8 cellular contexts compared by ENCODE assay signal in the genomic region with DNA sequence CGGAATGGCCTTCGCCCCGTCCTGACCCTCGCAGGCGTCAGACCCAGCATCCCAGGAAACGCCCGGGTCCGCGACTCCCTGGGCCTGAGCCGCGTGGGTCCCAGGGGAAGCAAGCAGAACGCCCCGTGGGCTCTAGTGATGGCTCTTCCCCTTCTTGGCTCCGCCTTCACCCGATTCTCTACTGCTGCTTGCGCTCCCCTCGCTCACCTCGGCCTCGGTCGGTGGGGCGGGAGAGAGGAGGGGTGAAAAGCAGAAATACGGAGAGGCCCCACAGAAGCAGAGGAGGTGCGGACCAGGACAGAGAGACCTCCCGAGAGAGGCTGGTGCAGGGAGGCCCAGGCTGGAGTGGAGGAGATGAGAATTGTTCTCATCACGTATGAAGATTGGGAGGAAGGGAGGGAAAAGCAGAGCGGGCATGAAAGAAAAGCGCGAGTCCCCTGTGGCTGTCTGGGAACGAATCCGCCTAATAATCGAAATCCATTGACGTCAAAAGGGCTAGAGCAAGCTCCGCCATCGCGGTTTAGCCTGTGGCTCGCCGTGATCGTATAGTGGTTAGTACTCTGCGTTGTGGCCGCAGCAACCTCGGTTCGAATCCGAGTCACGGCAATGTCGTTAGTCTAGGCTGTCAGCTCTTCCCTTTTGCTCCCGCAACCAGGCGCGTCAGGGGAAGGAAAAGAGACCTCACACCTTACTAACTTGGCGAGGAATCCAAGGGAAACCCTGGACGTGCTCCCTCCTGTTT.
DNase-seq lines count a peak whose midpoint lies in the region; ATAC-seq and TF ChIP-seq lines count a peak whose summit lies in the region.
"Not testable (repeated sequence)": the region's sequence is repeated elsewhere in the genome, so short reads cannot be mapped to it uniquely, and the experiment has no call there.

No MANE protein-coding gene starts in this region.

- not testable (repeated sequence) for H4K5ac ChIP-seq in mesendoderm (ENCODE audit: low read length)

- not testable (repeated sequence) for H3K36me3 Mint-ChIP-seq in CD14-positive monocyte

- H2AK5ac ChIP-seq in mesendoderm (ENCODE audit: low read length), result not testable (repeated sequence)

- WGBS in mesendoderm (ENCODE audit: extremely low coverage, insufficient coverage, low lambda C conversion rate), result no CpG with 5 or more reads among the region's 50 CpGs

- H3K18ac ChIP-seq in mesendoderm (ENCODE audit: low read length), result not testable (repeated sequence)

- peak overlapping the region; percentile 82 for H3K56ac ChIP-seq in mesendoderm (ENCODE audit: low read length)

- not testable (repeated sequence) for TF ChIP-seq CTCF in CD14-positive monocyte (IDR thresholded peaks at IDR 0.05); RWPE2 (IDR thresholded peaks at IDR 0.05; ENCODE audit: poor library complexity, severe bottlenecking); fibroblast of the aortic adventitia (IDR thresholded peaks at IDR 0.05; ENCODE audit: insufficient read depth, low read length)

- not testable (repeated sequence) for H3K27me3 ChIP-seq in RWPE2 (ENCODE audit: insufficient read depth, poor library complexity, severe bottlenecking); adipocyte (replicated peaks; ENCODE audit: control insufficient read depth, insufficient read depth, low read length); mesendoderm (ENCODE audit: insufficient read depth, low read length, poor library complexity)

- not testable (repeated sequence) for DNase-seq in CD14-positive monocyte (ENCODE audit: low spot score); RWPE2 (ENCODE audit: low spot score); adipocyte (ENCODE audit: low read depth); fibroblast of the aortic adventitia (ENCODE audit: low read depth); mesendoderm

- H3K9me3 Mint-ChIP-seq in CD14-positive monocyte, result not testable (repeated sequence)

- H3K27me3 Mint-ChIP-seq in CD14-positive monocyte (ENCODE audit: low read depth in 3 of 3), result peaks cover 13 to 31% (median 14%) of the 10 kb centered on the region in 3 donors

- not testable (repeated sequence) for H4K8ac ChIP-seq in mesendoderm (ENCODE audit: low read depth, low read length)

- peak overlapping the region; percentile 24 for H3K27ac ChIP-seq in RWPE2 (ENCODE audit: poor library complexity, severe bottlenecking)
- not testable (repeated sequence) for H3K27ac ChIP-seq in mesendoderm (ENCODE audit: low read depth, low read length); skin epidermis

- H2BK15ac ChIP-seq in mesendoderm (replicated peaks; ENCODE audit: low read depth), result not testable (repeated sequence)

- H3K27ac Mint-ChIP-seq in CD14-positive monocyte, result not testable (repeated sequence)

- peak overlapping the region; percentile 65 for H3K9ac ChIP-seq in adipocyte (ENCODE audit: low read length)
- not testable (repeated sequence) for H3K9ac ChIP-seq in mesendoderm (ENCODE audit: low read length)

- not testable (repeated sequence) for H3K79me1 ChIP-seq in mesendoderm (ENCODE audit: low read length)

- H3K4ac ChIP-seq in mesendoderm (ENCODE audit: low read depth, low read length), result not testable (repeated sequence)

- H3K4me1 ChIP-seq in RWPE2 (ENCODE audit: insufficient read depth, poor library complexity, severe bottlenecking), result peaks cover 31% of the 10 kb centered on the region
- H3K4me1 ChIP-seq in adipocyte (ENCODE audit: control insufficient read depth, insufficient read depth, low read length); mesendoderm (ENCODE audit: control insufficient read depth, low read depth, low read length): not testable (repeated sequence)

- H3K4me1 Mint-ChIP-seq in CD14-positive monocyte, result peaks cover 32% of the 10 kb centered on the region

- not testable (repeated sequence) for H2BK5ac ChIP-seq in mesendoderm (ENCODE audit: low read length)

- not testable (repeated sequence) for H3K36me3 ChIP-seq in RWPE2 (ENCODE audit: low read depth); adipocyte (ENCODE audit: control insufficient read depth, insufficient read depth, low read length, severe bottlenecking); mesendoderm (ENCODE audit: control insufficient read depth, insufficient read depth, low read length)

- H3K9me3 ChIP-seq in RWPE2 (ENCODE audit: severe bottlenecking); adipocyte (ENCODE audit: control insufficient read depth, low read length): not testable (repeated sequence)

- H3K4me3 ChIP-seq in RWPE2 (ENCODE audit: severe bottlenecking) (peak overlapping the region; percentile 26), adipocyte (ENCODE audit: low read length) (peak overlapping the region; percentile 81), fibroblast of the aortic adventitia (ENCODE audit: low read depth, low read length) (peak overlapping the region; percentile 61), skin epidermis (peak overlapping the region in 6 of 7 experiments; percentile 10 to 37 (median 23))
- H3K4me3 ChIP-seq in mesendoderm (ENCODE audit: low read length), result not testable (repeated sequence)

- H3K4me3 Mint-ChIP-seq in CD14-positive monocyte, result peak overlapping the region; percentile 69 to 90

- not testable (repeated sequence) for H2BK120ac ChIP-seq in mesendoderm (ENCODE audit: low read depth, low read length)

- intact Hi-C loops in CD14-positive monocyte (cut with micrococcal nuclease), result not testable (repeated sequence)

- H3K79me2 ChIP-seq in mesendoderm (ENCODE audit: control insufficient read depth, insufficient read depth, low read length), result not testable (repeated sequence)

- ATAC-seq in GM21381 (IDR thresholded peaks at IDR 0.05; ENCODE audit: unreplicated experiment), result peak; percentile 73
- ATAC-seq in HG03064 (IDR thresholded peaks at IDR 0.05; ENCODE audit: low read depth, unreplicated experiment), result peak; percentile 70
- peak; percentile 47 for ATAC-seq in RWPE2 (ENCODE audit: low read depth)

- not testable (repeated sequence) for H3K23ac ChIP-seq in mesendoderm (ENCODE audit: low read length)

- H3K4me2 ChIP-seq in mesendoderm (ENCODE audit: low read length), result not testable (repeated sequence)
